In genomic region chr14:63134801-63135200, GRCh38 we compare ENCODE assay signal across 9 cellular contexts.
DNase-seq lines count a peak whose midpoint lies in the region; FAIRE-seq and TF ChIP-seq lines count a peak whose summit lies in the region.
"Had no signal": no experiment of that assay in that cellular context is flagged by ENCODE, and none has a peak within 500 bp of the region (broad histone marks: within the 10 kb centered on the region; RNA-seq: fewer than 3 reads in every experiment).

No MANE protein-coding gene starts in this region.

- DNase-seq in AG04450 (ENCODE audit: low read depth, low spot score): no peak
- peak; percentile 21 for DNase-seq in HT1080 (ENCODE audit: low read depth)
- peak; percentile 34 for DNase-seq in fibroblast of pulmonary artery (ENCODE audit: low read depth)
- DNase-seq in activated T-helper 1 cell treated with anti-CD3 and anti-CD28 coated beads, Interleukin-12 subunit alpha, Interleukin-12 subunit beta, Interleukin-2, Interleukin-4 antibody, amounts not matched to agents 30 ng/mL and 10 ng/mL and 1 ng/mL, durations not matched to agents 14 hours and 24 hours and 36 hours (ENCODE audit: low spot score): no peak
- no peak for DNase-seq in T-helper 2 cell treated with Interferon-gamma antibody and Interleukin-4, amounts not matched to agents 5 μg/mL and 100 μg/mL, for 36 hours (ENCODE audit: low spot score)
- no peak for DNase-seq in NCI-H526 treated with DMSO at 0.1 percent for 48 hours (lab: John Stamatoyannopoulos, UW)
- no peak for DNase-seq in GM12892 (ENCODE audit: insufficient read length)
- DNase-seq: CD8-positive, alpha-beta memory T cell had no signal

- H3K27ac ChIP-seq in AG04450 (ENCODE audit: low read depth, low read length) (no peak overlapping the region), OCI-LY3 (ENCODE audit: low read length) (no peak overlapping the region)

- no peaks in the 10 kb centered on the region for H3K4me1 Mint-ChIP-seq in activated T-helper 1 cell treated with anti-CD3 and anti-CD28 coated beads, Interleukin-12 subunit alpha, Interleukin-12 subunit beta, Interleukin-2, Interleukin-4 antibody, amounts not matched to agents 30 ng/mL and 10 ng/mL and 1 ng/mL, durations not matched to agents 14 hours and 24 hours and 36 hours (ENCODE audit: low read depth)
- H3K4me1 Mint-ChIP-seq in T-helper 2 cell treated with Interferon-gamma antibody and Interleukin-4, amounts not matched to agents 5 μg/mL and 100 μg/mL, for 36 hours (ENCODE audit: low read depth): no peaks in the 10 kb centered on the region
- H3K4me1 Mint-ChIP-seq: CD8-positive, alpha-beta memory T cell had no signal

- no peak overlapping the region for H3K27ac Mint-ChIP-seq in activated T-helper 1 cell treated with anti-CD3 and anti-CD28 coated beads, Interleukin-12 subunit alpha, Interleukin-12 subunit beta, Interleukin-2, Interleukin-4 antibody, amounts not matched to agents 30 ng/mL and 10 ng/mL and 1 ng/mL, durations not matched to agents 14 hours and 24 hours and 36 hours
- H3K27ac Mint-ChIP-seq in T-helper 2 cell treated with Interferon-gamma antibody and Interleukin-4, amounts not matched to agents 5 μg/mL and 100 μg/mL, for 36 hours: no peak overlapping the region
- H3K27ac Mint-ChIP-seq: CD8-positive, alpha-beta memory T cell had no signal

- no peak overlapping the region for H3K4me3 Mint-ChIP-seq in activated T-helper 1 cell treated with anti-CD3 and anti-CD28 coated beads, Interleukin-12 subunit alpha, Interleukin-12 subunit beta, Interleukin-2, Interleukin-4 antibody, amounts not matched to agents 30 ng/mL and 10 ng/mL and 1 ng/mL, durations not matched to agents 14 hours and 24 hours and 36 hours
- no peak overlapping the region for H3K4me3 Mint-ChIP-seq in T-helper 2 cell treated with Interferon-gamma antibody and Interleukin-4, amounts not matched to agents 5 μg/mL and 100 μg/mL, for 36 hours
- H3K4me3 Mint-ChIP-seq: CD8-positive, alpha-beta memory T cell had no signal

- no peak for FAIRE-seq in GM12892 (lab: Jason Lieb, UNC)

- no peaks in the 10 kb centered on the region for H3K9me3 Mint-ChIP-seq in activated T-helper 1 cell treated with anti-CD3 and anti-CD28 coated beads, Interleukin-12 subunit alpha, Interleukin-12 subunit beta, Interleukin-2, Interleukin-4 antibody, amounts not matched to agents 30 ng/mL and 10 ng/mL and 1 ng/mL, durations not matched to agents 14 hours and 24 hours and 36 hours
- no peaks in the 10 kb centered on the region for H3K9me3 Mint-ChIP-seq in T-helper 2 cell treated with Interferon-gamma antibody and Interleukin-4, amounts not matched to agents 5 μg/mL and 100 μg/mL, for 36 hours

- intact Hi-C loops in activated T-helper 1 cell treated with anti-CD3 and anti-CD28 coated beads, Interleukin-12 subunit alpha, Interleukin-12 subunit beta, Interleukin-2, Interleukin-4 antibody, amounts not matched to agents 30 ng/mL and 10 ng/mL and 1 ng/mL, durations not matched to agents 14 hours and 24 hours and 36 hours (cut with micrococcal nuclease): no loop called here

- H3K4me1 ChIP-seq in OCI-LY3 (ENCODE audit: low read length): no peaks in the 10 kb centered on the region

- no peak for TF ChIP-seq POLR2A in GM12892 (IDR thresholded peaks at IDR 0.05; ENCODE audit: low read depth, low read length)

- H3K9ac ChIP-seq in OCI-LY3 (ENCODE audit: low read length): no peak overlapping the region

- POLR2A ChIA-PET in AG04450 (lab: Yijun Ruan, JAX): no interaction called here

- CTCF ChIA-PET in AG04450 (lab: Charles Lee): interaction anchor here (1.0 to 1.4 kb wide), 2 partner anchors 143 to 967 kb away, joined by 5 to 7 read pairs; no protein-coding TSS in a partner anchor

- no peak overlapping the region for H2AFZ ChIP-seq in OCI-LY3 (ENCODE audit: low read depth, low read length)

- no peaks in the 10 kb centered on the region for H3K79me2 ChIP-seq in OCI-LY3 (ENCODE audit: low read length)

- no peaks in the 10 kb centered on the region for H3K9me3 ChIP-seq in AG04450 (ENCODE audit: control insufficient read depth, insufficient read depth, low read length)
- no peaks in the 10 kb centered on the region for H3K9me3 ChIP-seq in OCI-LY3 (ENCODE audit: insufficient read depth, low read length)

- no peaks in the 10 kb centered on the region for H4K20me1 ChIP-seq in OCI-LY3 (ENCODE audit: insufficient read depth, low read length)

- H3K36me3 Mint-ChIP-seq in activated T-helper 1 cell treated with anti-CD3 and anti-CD28 coated beads, Interleukin-12 subunit alpha, Interleukin-12 subunit beta, Interleukin-2, Interleukin-4 antibody, amounts not matched to agents 30 ng/mL and 10 ng/mL and 1 ng/mL, durations not matched to agents 14 hours and 24 hours and 36 hours (ENCODE audit: low read depth): no peaks in the 10 kb centered on the region
- H3K36me3 Mint-ChIP-seq in T-helper 2 cell treated with Interferon-gamma antibody and Interleukin-4, amounts not matched to agents 5 μg/mL and 100 μg/mL, for 36 hours (ENCODE audit: low read depth): no peaks in the 10 kb centered on the region
- H3K36me3 Mint-ChIP-seq: CD8-positive, alpha-beta memory T cell had no signal

- TF ChIP-seq CTCF in AG04450 (IDR thresholded peaks at IDR 0.05; ENCODE audit: low read depth, low read length) (peak; percentile 68), OCI-LY3 (IDR thresholded peaks at IDR 0.05; ENCODE audit: low read depth, low read length) (peak; percentile 51), fibroblast of pulmonary artery (IDR thresholded peaks at IDR 0.05; ENCODE audit: low read length, missing control alignments) (peak; percentile 45)

- H3K4me3 ChIP-seq in AG04450 (ENCODE audit: low read depth, low read length) (no peak overlapping the region), OCI-LY3 (ENCODE audit: low read length) (no peak overlapping the region), fibroblast of pulmonary artery (replicated peaks; ENCODE audit: low read depth, low read length) (no peak overlapping the region)

- H3K27me3 Mint-ChIP-seq in activated T-helper 1 cell treated with anti-CD3 and anti-CD28 coated beads, Interleukin-12 subunit alpha, Interleukin-12 subunit beta, Interleukin-2, Interleukin-4 antibody, amounts not matched to agents 30 ng/mL and 10 ng/mL and 1 ng/mL, durations not matched to agents 14 hours and 24 hours and 36 hours (ENCODE audit: insufficient read depth): no peaks in the 10 kb centered on the region
- H3K27me3 Mint-ChIP-seq in T-helper 2 cell treated with Interferon-gamma antibody and Interleukin-4, amounts not matched to agents 5 μg/mL and 100 μg/mL, for 36 hours (ENCODE audit: low read depth): no peaks in the 10 kb centered on the region

- H3K36me3 ChIP-seq in OCI-LY3 (replicated peaks; ENCODE audit: low read depth, low read length): no peaks in the 10 kb centered on the region

- H3K27me3 ChIP-seq in AG04450 (ENCODE audit: control insufficient read depth, insufficient read depth, low read length) (no peaks in the 10 kb centered on the region), OCI-LY3 (ENCODE audit: low read depth, low read length) (no peaks in the 10 kb centered on the region)

- H3K4me2 ChIP-seq in OCI-LY3 (ENCODE audit: low read length): no peak overlapping the region

Comparison
In these comparisons a context has a peak if more than half of its experiments do, and no peak if none do; other contexts are left out.
1. DNase-seq: peak in HT1080 (single experiment) and fibroblast of pulmonary artery (single experiment); none in AG04450 (single experiment), activated T-helper 1 cell treated with anti-CD3 and anti-CD28 coated beads, Interleukin-12 subunit alpha, Interleukin-12 subunit beta, Interleukin-2, Interleukin-4 antibody, amounts not matched to agents 30 ng/mL and 10 ng/mL and 1 ng/mL, durations not matched to agents 14 hours and 24 hours and 36 hours (single experiment), T-helper 2 cell treated with Interferon-gamma antibody and Interleukin-4, amounts not matched to agents 5 μg/mL and 100 μg/mL, for 36 hours (single experiment), NCI-H526 treated with DMSO at 0.1 percent for 48 hours (single experiment) and GM12892 (single experiment).
2. Peak in every context shown above with its lines, with median percentiles within 50 percentile points of each other: CTCF ChIP-seq.